Comparison of ENCODE assay signal across 16 cellular contexts in genomic region chr1:218553197-218553596, GRCh38.
DNase-seq lines count a peak whose midpoint lies in the region; ATAC-seq and TF ChIP-seq lines count a peak whose summit lies in the region.
"Had no signal": no experiment of that assay in that cellular context is flagged by ENCODE, and none has a peak within 500 bp of the region (broad histone marks: within the 10 kb centered on the region; RNA-seq: fewer than 3 reads in every experiment).

No MANE protein-coding gene starts in this region.

- no peak for ATAC-seq in left lobe of liver
- no peak for ATAC-seq in activated CD8-positive, alpha-beta T cell treated with anti-CD3 and anti-CD28 coated beads, Interleukin-2, amount 10 ng/mL, durations not matched to agents 7 days and 5 days
- ATAC-seq: left lung had no signal

- POLR2A ChIA-PET in activated CD8-positive, alpha-beta T cell treated with anti-CD3 and anti-CD28 coated beads, Interleukin-2, amount 10 ng/mL, durations not matched to agents 7 days and 5 days (lab: Charles Lee), result no interaction called here

- CTCF ChIA-PET in activated CD8-positive, alpha-beta T cell treated with anti-CD3 and anti-CD28 coated beads, Interleukin-2, amount 10 ng/mL, durations not matched to agents 7 days and 5 days (lab: Charles Lee), result no interaction called here

- WGBS in spleen, 5 donors, result 85 to 91% (median 86%) methylated on average over 2 of the region's 2 CpGs

- no peaks in the 10 kb centered on the region for H3K27me3 Mint-ChIP-seq in activated CD8-positive, alpha-beta T cell treated with anti-CD3 and anti-CD28 coated beads, Interleukin-2, amount 10 ng/mL, durations not matched to agents 7 days and 5 days (ENCODE audit: low read depth)
- H3K27me3 Mint-ChIP-seq: activated CD4-positive, alpha-beta T cell treated with anti-CD3 and anti-CD28 coated beads, Interleukin-2, amount 10 ng/mL, durations not matched to agents 7 days and 5 days had no signal

- intact Hi-C loops in spleen (cut with DNase I; ENCODE audit: low total_unique reads), result no loop called here

- H3K4me1 ChIP-seq in BE2C, result no peaks in the 10 kb centered on the region
- H3K4me1 ChIP-seq in spleen, result no peaks in the 10 kb centered on the region
- H3K4me1 ChIP-seq: left lung had no signal

- no peaks in the 10 kb centered on the region for H3K36me3 ChIP-seq in BE2C
- no peaks in the 10 kb centered on the region for H3K36me3 ChIP-seq in spleen
- H3K36me3 ChIP-seq: left lung, thoracic aorta had no signal

- no peak overlapping the region for H3K27ac Mint-ChIP-seq in activated CD8-positive, alpha-beta T cell treated with anti-CD3 and anti-CD28 coated beads, Interleukin-2, amount 10 ng/mL, durations not matched to agents 7 days and 5 days
- H3K27ac Mint-ChIP-seq: activated CD4-positive, alpha-beta T cell treated with anti-CD3 and anti-CD28 coated beads, Interleukin-2, amount 10 ng/mL, durations not matched to agents 7 days and 5 days; CD4-positive, CD25-positive, alpha-beta regulatory T cell; T-helper 1 cell treated with Interleukin-12 subunit alpha and Interleukin-12 subunit beta and Interleukin-4 antibody, amounts not matched to agents 30 μg/mL and 1 μg/mL, for 36 hours had no signal

- DNase-seq in BE2C (peak; percentile 23), HCEC 1CT (peak; percentile 32), RPMI7951 (ENCODE audit: low read depth) (peak; percentile 57), fibroblast of pulmonary artery (ENCODE audit: low read depth) (no peak), left lobe of liver (ENCODE audit: low spot score) (no peak), spleen (no peak), medulla oblongata (ENCODE audit: extremely low spot score) (no peak)
- DNase-seq in activated CD8-positive, alpha-beta T cell treated with anti-CD3 and anti-CD28 coated beads, Interleukin-2, amount 10 ng/mL, durations not matched to agents 7 days and 5 days, result no peak
- DNase-seq: activated CD4-positive, alpha-beta T cell treated with anti-CD3 and anti-CD28 coated beads, Interleukin-2, amount 10 ng/mL, durations not matched to agents 7 days and 5 days; activated T-cell treated with anti-CD3 and anti-CD28 coated beads, Interleukin-2, amount 50 U/mL, for 48 hours; CD4-positive, CD25-positive, alpha-beta regulatory T cell; erythroblast; left lung; NCI-H1417 had no signal

- no peaks in the 10 kb centered on the region for H3K36me3 Mint-ChIP-seq in activated CD8-positive, alpha-beta T cell treated with anti-CD3 and anti-CD28 coated beads, Interleukin-2, amount 10 ng/mL, durations not matched to agents 7 days and 5 days (ENCODE audit: low read depth)
- H3K36me3 Mint-ChIP-seq: CD4-positive, CD25-positive, alpha-beta regulatory T cell had no signal

- H3K4me3 ChIP-seq in BE2C (ENCODE audit: low read depth, low read length) (no peak overlapping the region), fibroblast of pulmonary artery (replicated peaks; ENCODE audit: low read depth, low read length) (no peak overlapping the region), spleen (no peak overlapping the region)
- H3K4me3 ChIP-seq: left lung, thoracic aorta had no signal

- H3K27ac ChIP-seq in spleen, result no peak overlapping the region
- H3K27ac ChIP-seq: left lung, thoracic aorta had no signal

- no peaks in the 10 kb centered on the region for H3K4me1 Mint-ChIP-seq in activated CD8-positive, alpha-beta T cell treated with anti-CD3 and anti-CD28 coated beads, Interleukin-2, amount 10 ng/mL, durations not matched to agents 7 days and 5 days (ENCODE audit: low read depth)
- H3K4me1 Mint-ChIP-seq: activated CD4-positive, alpha-beta T cell treated with anti-CD3 and anti-CD28 coated beads, Interleukin-2, amount 10 ng/mL, durations not matched to agents 7 days and 5 days; CD4-positive, CD25-positive, alpha-beta regulatory T cell had no signal

- H3K9me3 ChIP-seq in BE2C (no peaks in the 10 kb centered on the region), spleen (no peaks in the 10 kb centered on the region)
- H3K9me3 ChIP-seq: left lung, thoracic aorta had no signal

- H3K27me3 ChIP-seq in BE2C, result 0 out of 2 replicates have a peak, but pooled peaks cover 3% of the 10 kb centered on the region
- H3K27me3 ChIP-seq in spleen (replicated peaks in 1 of 7), result peaks cover 0 to 5% (median 0%) of the 10 kb centered on the region in 7 donors
- H3K27me3 ChIP-seq: left lung had no signal

- TF ChIP-seq POLR2A in spleen (IDR thresholded peaks at IDR 0.05), result no peak

- TF ChIP-seq CTCF in BE2C (IDR thresholded peaks at IDR 0.05; ENCODE audit: low read depth, low read length) (peak; percentile 59), fibroblast of pulmonary artery (IDR thresholded peaks at IDR 0.05; ENCODE audit: low read length, missing control alignments) (peak; percentile 22), spleen (IDR thresholded peaks at IDR 0.05 in 8 of 11, conservative IDR thresholded peaks at IDR 0.05 in 3 of 11) (no peak)

- H3K4me3 Mint-ChIP-seq in activated CD8-positive, alpha-beta T cell treated with anti-CD3 and anti-CD28 coated beads, Interleukin-2, amount 10 ng/mL, durations not matched to agents 7 days and 5 days, result no peak overlapping the region
- H3K4me3 Mint-ChIP-seq: activated CD4-positive, alpha-beta T cell treated with anti-CD3 and anti-CD28 coated beads, Interleukin-2, amount 10 ng/mL, durations not matched to agents 7 days and 5 days; CD4-positive, CD25-positive, alpha-beta regulatory T cell; T-helper 1 cell treated with Interleukin-12 subunit alpha and Interleukin-12 subunit beta and Interleukin-4 antibody, amounts not matched to agents 30 μg/mL and 1 μg/mL, for 36 hours had no signal

- no peaks in the 10 kb centered on the region for H3K9me3 Mint-ChIP-seq in activated CD8-positive, alpha-beta T cell treated with anti-CD3 and anti-CD28 coated beads, Interleukin-2, amount 10 ng/mL, durations not matched to agents 7 days and 5 days (ENCODE audit: insufficient read depth)
- H3K9me3 Mint-ChIP-seq: activated CD4-positive, alpha-beta T cell treated with anti-CD3 and anti-CD28 coated beads, Interleukin-2, amount 10 ng/mL, durations not matched to agents 7 days and 5 days; T-helper 1 cell treated with Interleukin-12 subunit alpha and Interleukin-12 subunit beta and Interleukin-4 antibody, amounts not matched to agents 30 μg/mL and 1 μg/mL, for 36 hours had no signal

Comparison
In these comparisons a context has a peak if more than half of its experiments do, and no peak if none do; other contexts are left out.
1. DNase-seq: peak in BE2C (single experiment), HCEC 1CT (single experiment) and RPMI7951 (single experiment); none in fibroblast of pulmonary artery (single experiment), left lobe of liver (single experiment), spleen (single experiment), activated CD8-positive, alpha-beta T cell treated with anti-CD3 and anti-CD28 coated beads, Interleukin-2, amount 10 ng/mL, durations not matched to agents 7 days and 5 days (single experiment) and medulla oblongata (single experiment).
2. CTCF ChIP-seq: peak in BE2C (single experiment) and fibroblast of pulmonary artery (single experiment); none in spleen (0 of 11).